20 cellular contexts compared by ENCODE assay signal in the genomic region with DNA sequence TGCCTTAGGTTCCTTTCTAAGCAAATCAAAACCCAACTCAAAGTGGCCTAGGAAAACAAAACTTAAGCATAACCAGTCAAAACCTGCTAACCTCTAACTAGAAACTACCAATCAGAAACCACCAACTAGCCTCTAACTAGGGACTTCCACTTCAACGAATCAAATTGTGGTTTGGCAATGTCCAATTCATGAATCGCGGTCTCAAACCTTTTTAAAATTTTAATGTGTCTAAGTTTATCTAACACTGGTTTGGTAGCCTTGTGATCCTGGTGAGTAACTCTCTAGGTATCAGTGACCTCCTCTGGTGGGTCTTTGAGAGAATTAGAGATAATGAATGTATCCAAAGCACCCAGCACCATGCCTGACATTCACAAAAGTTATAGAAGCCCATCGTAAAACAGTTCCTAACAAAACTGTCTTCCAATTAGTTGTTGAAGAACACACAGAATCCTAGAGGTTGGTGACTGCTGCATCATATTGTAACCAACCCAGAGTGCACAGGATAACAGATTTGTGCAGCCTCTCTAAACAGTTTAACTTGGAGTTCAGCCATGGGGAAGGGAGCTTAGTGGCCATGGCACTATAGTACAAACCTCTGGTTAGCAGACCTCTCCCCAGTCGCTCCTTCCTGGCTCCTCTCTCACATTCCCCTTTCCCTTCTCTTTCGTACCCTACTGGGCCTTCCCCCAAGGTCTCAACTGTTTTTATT. TPM values are rescaled to one million over a fixed set of nuclear protein-coding genes. Genes with fewer than 3 reads are reported as not detected.
DNase-seq lines count a peak whose midpoint lies in the region; ATAC-seq, FAIRE-seq and TF ChIP-seq lines count a peak whose summit lies in the region.
"Had no signal": no experiment of that assay in that cellular context is flagged by ENCODE, and none has a peak within 500 bp of the region (broad histone marks: within the 10 kb centered on the region; RNA-seq: fewer than 3 reads in every experiment).

No MANE protein-coding gene starts in this region.

- H3K18ac ChIP-seq in IMR-90 (ENCODE audit: low read depth, low read length) = no peak overlapping the region

- H4K20me1 ChIP-seq in IMR-90 (ENCODE audit: insufficient read depth, low read length) = no peaks in the 10 kb centered on the region
- H4K20me1 ChIP-seq in K562 (replicated peaks; ENCODE audit: control insufficient read depth, insufficient read depth, low read length) = no peaks in the 10 kb centered on the region

- BruUV-seq in IMR-90 (replicated peaks; lab: Mats Ljungman, UMichigan) (no TSS peak), K562 (replicated peaks; lab: Mats Ljungman, UMichigan) (no TSS peak)

- POLR2A ChIA-PET in IMR-90 (lab: Charles Lee; ENCODE audit: unreplicated experiment) (no interaction called here), K562 (lab: Yijun Ruan, JAX) (interaction anchor here (0.8 kb wide), 1 partner anchor 163 kb away, joined by 4 read pairs; no protein-coding TSS in a partner anchor)

- no CpG with 5 or more reads among the region's 6 CpGs for WGBS in IMR-90 (ENCODE audit: extremely low coverage in 2 of 2, insufficient read length in 1 of 2), 2 experiments
- 58% methylated on average over 6 of the region's 6 CpGs for WGBS in K562 (ENCODE audit: insufficient coverage, low coverage, missing lambda C conversion rate)
- 79% methylated on average over 6 of the region's 6 CpGs for WGBS in right cardiac atrium

- H3K4me3 ChIP-seq in IMR-90 (ENCODE audit: insufficient read depth, low read depth, low read length) (no peak overlapping the region), K562 (no peak overlapping the region), right cardiac atrium (ENCODE audit: low read length) (no peak overlapping the region)
- H3K4me3 ChIP-seq: adrenal gland, colonic mucosa, MG63, neural progenitor cell had no signal

- H3K27ac Mint-ChIP-seq in activated T-cell treated with anti-CD3 and anti-CD28 coated beads, Interleukin-2, amount 50 U/mL, for 72 hours = no peak overlapping the region
- H3K27ac Mint-ChIP-seq: activated T-helper 17 cell treated with anti-CD3 and anti-CD28 coated beads, Interleukin-2, amount 50 U/mL, for 72 hours; CD4-positive, alpha-beta memory T cell; mesothelial cell of epicardium; neural progenitor cell had no signal

- H3K4ac ChIP-seq in IMR-90 (ENCODE audit: low read depth, low read length) = no peak overlapping the region

- TF ChIP-seq EP300 in K562 (IDR thresholded peaks at IDR 0.05; ENCODE audit: low read length) = no peak

- TF ChIP-seq POLR2A in IMR-90 (IDR thresholded peaks at IDR 0.05; ENCODE audit: low read depth, low read length) = no peak
- TF ChIP-seq POLR2A in K562 (conservative IDR thresholded peaks at IDR 0.05) = no peak

- H2BK5ac ChIP-seq in IMR-90 (ENCODE audit: low read depth, low read length, poor library complexity, severe bottlenecking) = no peak overlapping the region

- H3K27me3 ChIP-seq in IMR-90 (ENCODE audit: control insufficient read depth, insufficient read depth, low read length) (no peaks in the 10 kb centered on the region), K562 (ENCODE audit: control insufficient read depth in 2 of 2, insufficient read depth in 2 of 2, low read length in 2 of 2) (no peaks in the 10 kb centered on the region), right cardiac atrium (ENCODE audit: control insufficient read depth, insufficient read depth) (no peaks in the 10 kb centered on the region)
- H3K27me3 ChIP-seq: adrenal gland, colonic mucosa, MG63, neural progenitor cell had no signal

- H2BK20ac ChIP-seq in IMR-90 (ENCODE audit: low read depth, low read length) = no peak overlapping the region

- H3K36me3 ChIP-seq in IMR-90 (ENCODE audit: control insufficient read depth, insufficient read depth, low read length) (no peaks in the 10 kb centered on the region), K562 (ENCODE audit: control insufficient read depth, insufficient read depth, low read length) (no peaks in the 10 kb centered on the region)
- H3K36me3 ChIP-seq: adrenal gland, colonic mucosa, MG63, neural progenitor cell had no signal

- H2AK5ac ChIP-seq in IMR-90 (ENCODE audit: low read depth, low read length) = no peak overlapping the region

- no peaks in the 10 kb centered on the region for H3K4me1 Mint-ChIP-seq in activated T-cell treated with anti-CD3 and anti-CD28 coated beads, Interleukin-2, amount 50 U/mL, for 72 hours (ENCODE audit: low read depth)
- H3K4me1 Mint-ChIP-seq: activated T-helper 17 cell treated with anti-CD3 and anti-CD28 coated beads, Interleukin-2, amount 50 U/mL, for 72 hours; mesothelial cell of epicardium had no signal

- no peak overlapping the region for H2BK120ac ChIP-seq in IMR-90 (ENCODE audit: low read depth, low read length)

- H3K79me2 ChIP-seq in K562 (ENCODE audit: control insufficient read depth, insufficient read depth, low read length) = no peaks in the 10 kb centered on the region

- H3K4me2 ChIP-seq in IMR-90 (ENCODE audit: low read depth, low read length) (no peak overlapping the region), K562 (ENCODE audit: insufficient read depth, low read length) (no peak overlapping the region)
- H3K4me2 ChIP-seq: neural progenitor cell had no signal

- H3K56ac ChIP-seq in IMR-90 (ENCODE audit: extremely low read depth, insufficient read depth, low read length) = no peak overlapping the region

- H3K27ac ChIP-seq in IMR-90 (ENCODE audit: insufficient read depth, low read length) (no peak overlapping the region), K562 (ENCODE audit: extremely low read depth, low read depth, low read length) (no peak overlapping the region), right cardiac atrium (ENCODE audit: low read length) (peak overlapping the region; percentile 95)
- H3K27ac ChIP-seq: adrenal gland, colonic mucosa, neural progenitor cell had no signal

- TF ChIP-seq CTCF in IMR-90 (conservative IDR thresholded peaks at IDR 0.05; ENCODE audit: low read depth, low read length) (no peak), K562 (IDR thresholded peaks at IDR 0.05 in 2 of 3, conservative IDR thresholded peaks at IDR 0.05 in 1 of 3; ENCODE audit: insufficient read depth in 2 of 3, low read depth in 1 of 3, low read length in 3 of 3) (no peak)

- H3K4me1 ChIP-seq in IMR-90 (ENCODE audit: control insufficient read depth, insufficient read depth, low read length) = no peaks in the 10 kb centered on the region
- peaks cover 0 to 7% of the 10 kb centered on the region in 2 experiments; a peak in 2 of 5 replicates for H3K4me1 ChIP-seq in K562 (replicated peaks in 1 of 2; ENCODE audit: control insufficient read depth in 2 of 2, insufficient read depth in 2 of 2, low read length in 2 of 2)
- peaks cover 7% of the 10 kb centered on the region for H3K4me1 ChIP-seq in right cardiac atrium (ENCODE audit: control insufficient read depth, insufficient read depth, low read length)
- H3K4me1 ChIP-seq: adrenal gland, colonic mucosa had no signal

- intact Hi-C loops in IMR-90 (cut with micrococcal nuclease) = loop anchor here (2.0 kb wide), 1 partner anchor 260 kb away; no protein-coding TSS in a partner anchor
- intact Hi-C loops in K562 (cut with micrococcal nuclease) = no loop called here
- intact Hi-C loops in right cardiac atrium (cut with DNase I) = no loop called here

- no peak overlapping the region for H3K23ac ChIP-seq in IMR-90 (ENCODE audit: low read depth, low read length)

- no peak overlapping the region for H2BK15ac ChIP-seq in IMR-90 (ENCODE audit: low read depth, low read length)

- no peak overlapping the region for H2AFZ ChIP-seq in IMR-90 (replicated peaks; ENCODE audit: low read length, poor library complexity)
- no peak overlapping the region for H2AFZ ChIP-seq in K562 (ENCODE audit: low read depth, low read length)
- H2AFZ ChIP-seq: neural progenitor cell had no signal

- TF ChIP-seq RAD21 in IMR-90 (IDR thresholded peaks at IDR 0.05; ENCODE audit: low read length) (no peak), K562 (CRISPR knock-in tag; conservative IDR thresholded peaks at IDR 0.05 in 1 of 2, IDR thresholded peaks at IDR 0.05 in 1 of 2) (no peak)

- no peak for FAIRE-seq in K562 (lab: Jason Lieb, UNC)
- FAIRE-seq: GM12891, HTR-8/SVneo, kidney had no signal

- no peak overlapping the region for H2AK9ac ChIP-seq in IMR-90 (replicated peaks; ENCODE audit: low read depth, low read length, poor library complexity)

- no peak overlapping the region for H4K91ac ChIP-seq in IMR-90 (ENCODE audit: insufficient read depth, low read depth, low read length)

- no peak overlapping the region for H3K9ac ChIP-seq in IMR-90 (ENCODE audit: low read depth, low read length)
- H3K9ac ChIP-seq in K562 (ENCODE audit: insufficient read depth in 1 of 2, low read depth in 2 of 2, low read length in 2 of 2) = no peak overlapping the region; a peak in 1 of 4 replicates
- H3K9ac ChIP-seq: neural progenitor cell had no signal

- H3K79me1 ChIP-seq in IMR-90 (ENCODE audit: low read depth in 1 of 2, low read length in 2 of 2) = no peaks in the 10 kb centered on the region

- in situ Hi-C loops in IMR-90 (cut with MboI; ENCODE audit: low sequenced_read_pairs) = no loop called here
- in situ Hi-C loops in K562 (cut with MboI) = no loop called here

- dilution Hi-C loops in IMR-90 (cut with HindIII; ENCODE audit: low sequenced_read_pairs, unreplicated experiment) = no loop called here

- H4K8ac ChIP-seq in IMR-90 (ENCODE audit: low read depth in 2 of 2, low read length in 2 of 2) = no peak overlapping the region

- no peak overlapping the region for H3K14ac ChIP-seq in IMR-90 (replicated peaks; ENCODE audit: low read depth, low read length)

- CTCF ChIA-PET in IMR-90 (lab: Yijun Ruan, JAX) = interaction anchor here (1.0 kb wide), 1 partner anchor 22 kb away, joined by 3 read pairs; no protein-coding TSS in a partner anchor
- CTCF ChIA-PET in K562 (lab: Yijun Ruan, JAX; ENCODE audit: low intra/inter-chr PET ratio) = no interaction called here

- H3K9me3 ChIP-seq in IMR-90 (ENCODE audit: control insufficient read depth, insufficient read depth, low read length) (no peaks in the 10 kb centered on the region), K562 (replicated peaks; ENCODE audit: control insufficient read depth, insufficient read depth, low read depth, low read length) (no peaks in the 10 kb centered on the region), right cardiac atrium (ENCODE audit: control insufficient read depth, low read length) (no peaks in the 10 kb centered on the region)
- H3K9me3 ChIP-seq: adrenal gland, colonic mucosa had no signal

- peaks cover 0 to 2% of the 10 kb centered on the region in 2 donors for H3K9me3 Mint-ChIP-seq in activated T-cell treated with anti-CD3 and anti-CD28 coated beads, Interleukin-2, amount 50 U/mL, for 72 hours
- H3K9me3 Mint-ChIP-seq: activated T-helper 17 cell treated with anti-CD3 and anti-CD28 coated beads, Interleukin-2, amount 50 U/mL, for 72 hours; neural progenitor cell had no signal

- no peak overlapping the region for H3K4me3 Mint-ChIP-seq in activated T-cell treated with anti-CD3 and anti-CD28 coated beads, Interleukin-2, amount 50 U/mL, for 72 hours
- H3K4me3 Mint-ChIP-seq: activated T-helper 17 cell treated with anti-CD3 and anti-CD28 coated beads, Interleukin-2, amount 50 U/mL, for 72 hours; CD4-positive, alpha-beta memory T cell; mesothelial cell of epicardium; neural progenitor cell had no signal

- H3K27me3 Mint-ChIP-seq in activated T-cell treated with anti-CD3 and anti-CD28 coated beads, Interleukin-2, amount 50 U/mL, for 72 hours (ENCODE audit: low read depth) = no peaks in the 10 kb centered on the region
- H3K27me3 Mint-ChIP-seq: activated T-helper 17 cell treated with anti-CD3 and anti-CD28 coated beads, Interleukin-2, amount 50 U/mL, for 72 hours; CD4-positive, alpha-beta memory T cell had no signal

- DNase-seq in Daoy (ENCODE audit: low read depth) (peak; percentile 55), IMR-90 (peak; percentile 15), K562 (ENCODE audit: extremely low read depth in 1 of 4, low spot score in 3 of 4) (no peak), right cardiac atrium (no peak), NOMO-1 treated with DMSO at 0.1 percent for 48 hours (lab: John Stamatoyannopoulos, UW; ENCODE audit: unreplicated experiment) (no peak)
- DNase-seq in stimulated activated CD4-positive, alpha-beta T cell treated with anti-CD3 and anti-CD28 coated beads, Interleukin-2, amount 100 ng/mL, for 24 hours = no peak
- no peak for DNase-seq in activated CD4-positive, alpha-beta T cell treated with anti-CD3 and anti-CD28 coated beads for 48 hours
- DNase-seq in activated T-cell treated with anti-CD3 and anti-CD28 coated beads, Interleukin-2, amount 50 U/mL, for 72 hours = no peak
- DNase-seq: adrenal gland; CD4-positive, alpha-beta memory T cell; colonic mucosa; kidney; MG63; NCI-H2029; NCI-H524 treated with DMSO at 0.1 percent for 48 hours had no signal

- ATAC-seq in IMR-90 (ENCODE audit: low read depth) (no peak), K562 (peak; percentile 37; the same call in 1 of the 3 replicates), right cardiac atrium (peak; percentile 54 to 61)
- no peak for ATAC-seq in activated T-cell treated with anti-CD3 and anti-CD28 coated beads, Interleukin-2, amount 50 U/mL, for 72 hours (replicated peaks in 1 of 2)
- ATAC-seq: activated T-helper 17 cell treated with anti-CD3 and anti-CD28 coated beads, Interleukin-2, amount 50 U/mL, for 72 hours had no signal

- H3K9me1 ChIP-seq in IMR-90 (ENCODE audit: insufficient read depth, low read length) = peaks cover 3% of the 10 kb centered on the region; the same call in 1 of the 2 replicates
- H3K9me1 ChIP-seq in K562 (ENCODE audit: control insufficient read depth, insufficient read depth, low read length) = no peaks in the 10 kb centered on the region

- H3K36me3 Mint-ChIP-seq in activated T-cell treated with anti-CD3 and anti-CD28 coated beads, Interleukin-2, amount 50 U/mL, for 72 hours (ENCODE audit: insufficient read depth in 2 of 2) = peaks cover 0 to 2% of the 10 kb centered on the region in 2 donors
- H3K36me3 Mint-ChIP-seq: neural progenitor cell had no signal

- H4K5ac ChIP-seq in IMR-90 (ENCODE audit: low read depth, low read length) = no peak overlapping the region

RNA-seq across cellular contexts. Expression of gene B3GNT2, which starts 45.2 kb away (rescaled TPM):
- total RNA-seq in Daoy (2014; rRNA removed; shearing (Covaris generic)) = 17.8 and 20.0 TPM in 2 replicates
- total RNA-seq in IMR-90 (2012; rRNA removed) (11.1 and 12.2 TPM in 2 replicates), K562 (2014; rRNA removed) (25.0 and 26.5 TPM in 2 replicates), K562 (2014; rRNA removed; fragmentation: Illumina TruSeq; extraction: Trizol) (38.9 and 42.4 TPM in 2 replicates), K562 (2015; rRNA removed; fragmentation: Illumina TruSeq; extraction: Trizol) (32.5 and 33.7 TPM in 2 replicates), K562 (2021) (24.5 and 24.8 TPM in 2 replicates), right cardiac atrium (10 to 100 TPM; 14.5 to 17.4 (median 17.0) TPM)
- polyA plus RNA-seq in IMR-90 (2012; rRNA removed) (4.2 and 5.0 TPM in 2 replicates), K562 (2011; rRNA removed) (23.6 and 30.5 TPM in 2 replicates), K562 (2014; fragmentation: Illumina TruSeq; extraction: Trizol) (25.9 and 32.2 TPM in 2 replicates), K562 (2014; fragmentation: Nextera tagmentation; extraction: Ambion mirVana) (1 to 10 TPM; 6.0 to 8.0 TPM), K562 (2014; rRNA removed) (17.1 and 19.2 TPM in 2 replicates), right cardiac atrium (14.1 TPM)
- polyA plus RNA-seq in IMR-90 (2012; cell fraction: cytosol; rRNA removed) = 2.2 and 2.6 TPM in 2 replicates
- polyA plus RNA-seq in IMR-90 (2012; cell fraction: nucleus; rRNA removed; ENCODE audit: low replicate concordance) = 0.71 and 2.2 TPM in 2 replicates
- total RNA-seq in K562 (2011; cell fraction: chromatin; rRNA removed; ENCODE audit: low replicate concordance) = 38.4 and 62.7 TPM in 2 replicates
- 41.2 and 42.4 TPM in 2 replicates for total RNA-seq in K562 (2011; cell fraction: nucleolus; rRNA removed)
- 48.5 and 56.0 TPM in 2 replicates for total RNA-seq in K562 (2011; cell fraction: nucleoplasm; rRNA removed)
- 11.1 and 16.8 TPM in 2 replicates for polyA plus RNA-seq in K562 (2011; cell fraction: cytosol; rRNA removed)
- polyA plus RNA-seq in K562 (2011; cell fraction: nucleus; rRNA removed) = 9.8 and 12.0 TPM in 2 replicates
- polyA plus RNA-seq in K562 (2012) = 16.8 and 17.9 TPM in 2 replicates
- polyA minus RNA-seq in K562 (2011; rRNA and poly(A)+ RNA removed) = 46.2 and 51.4 TPM in 2 replicates
- polyA minus RNA-seq in K562 (2011; cell fraction: cytosol; rRNA and poly(A)+ RNA removed) = 18.5 and 23.4 TPM in 2 replicates
- polyA minus RNA-seq in K562 (2011; cell fraction: nucleus; rRNA and poly(A)+ RNA removed) = 10.1 and 19.4 TPM in 2 replicates
- total RNA-seq in activated T-cell treated with anti-CD3 and anti-CD28 coated beads, Interleukin-2, amount 50 U/mL, for 72 hours = 10 to 100 TPM; 46.2 to 47.2 TPM

Comparison
In these comparisons a context has a peak if more than half of its experiments do, and no peak if none do; other contexts are left out.
1. DNase-seq: peak in Daoy (single experiment) and IMR-90 (single experiment); none in K562 (0 of 4), right cardiac atrium (0 of 3), stimulated activated CD4-positive, alpha-beta T cell treated with anti-CD3 and anti-CD28 coated beads, Interleukin-2, amount 100 ng/mL, for 24 hours (0 of 2), NOMO-1 treated with DMSO at 0.1 percent for 48 hours (single experiment), activated CD4-positive, alpha-beta T cell treated with anti-CD3 and anti-CD28 coated beads for 48 hours (single experiment) and activated T-cell treated with anti-CD3 and anti-CD28 coated beads, Interleukin-2, amount 50 U/mL, for 72 hours (0 of 2).
2. ATAC-seq: peak in K562 (single experiment) and right cardiac atrium (2 of 2); none in IMR-90 (single experiment) and activated T-cell treated with anti-CD3 and anti-CD28 coated beads, Interleukin-2, amount 50 U/mL, for 72 hours (0 of 2).